Comparison of ENCODE assay signal across 25 cellular contexts in the genomic region with DNA sequence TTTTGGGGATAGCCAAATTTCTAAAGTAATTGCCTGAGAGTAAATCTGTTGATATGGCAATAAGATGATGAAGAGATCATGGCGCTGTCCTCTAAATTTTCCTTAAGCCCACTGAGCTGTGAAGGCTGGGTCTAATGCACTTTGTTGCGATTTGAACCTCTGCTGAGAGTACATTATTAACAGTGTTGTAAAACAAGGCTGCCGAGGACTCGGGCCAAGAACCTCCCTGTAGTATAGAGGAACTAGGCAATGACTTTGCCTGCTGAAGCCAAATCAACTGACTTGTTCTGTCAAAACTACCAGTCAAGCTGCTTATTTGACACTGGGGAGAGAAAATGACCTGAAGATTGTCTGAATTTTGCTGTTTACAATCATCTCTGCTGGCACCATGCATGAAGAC.
"Had no signal": no experiment of that assay in that cellular context is flagged by ENCODE, and none has a peak within 500 bp of the region (broad histone marks: within the 10 kb centered on the region; RNA-seq: fewer than 3 reads in every experiment).

No MANE protein-coding gene starts in this region.

- DNase-seq: activated CD4-positive, alpha-beta memory T cell treated with anti-CD3 and anti-CD28 coated beads for 36 hours; activated CD4-positive, alpha-beta T cell treated with anti-CD3 and anti-CD28 coated beads for 36 hours; activated CD4-positive, alpha-beta T cell treated with anti-CD3 and anti-CD28 coated beads, Interleukin-2, amount 10 ng/mL, durations not matched to agents 24 days and 14 days; activated CD4-positive, CD25-positive, alpha-beta regulatory T cell; activated CD4-positive, CD25-positive, alpha-beta regulatory T cell treated with anti-CD3 and anti-CD28 coated beads, Interleukin-2, amount 50 U/mL, for 72 hours; activated CD8-positive, alpha-beta memory T cell treated with anti-CD3 and anti-CD28 coated beads, Interleukin-2, amount 10 ng/mL, durations not matched to agents 7 days and 5 days; activated CD8-positive, alpha-beta memory T cell treated with anti-CD3 and anti-CD28 coated beads, Interleukin-2, amount 50 U/mL, for 4 hours; activated CD8-positive, alpha-beta T cell treated with anti-CD3 and anti-CD28 coated beads, Interleukin-2, amount 10 ng/mL, durations not matched to agents 7 days and 5 days; activated gamma-delta T cell; activated naive CD4-positive, alpha-beta T cell; activated naive CD4-positive, alpha-beta T cell treated with anti-CD3 and anti-CD28 coated beads, Interleukin-2, amount 50 U/mL, for 16 hours; activated T-cell treated with anti-CD3 and anti-CD28 coated beads, Interleukin-2, amount 50 U/mL, for 1 hour; activated T-cell treated with anti-CD3 and anti-CD28 coated beads, Interleukin-2, amount 50 U/mL, for 48 hours; amniotic stem cell; anterior cingulate cortex; brain microvascular endothelial cell; cerebellar nuclear complex; dorsolateral prefrontal cortex; effector memory CD4-positive, alpha-beta T cell; endodermal cell; foreskin fibroblast; head of caudate nucleus; T-helper 2 cell had no signal

- H3K4me3 ChIP-seq: coronary artery, dorsolateral prefrontal cortex had no signal

- H3K36me3 ChIP-seq: brain microvascular endothelial cell had no signal

- ATAC-seq: activated CD4-positive, alpha-beta T cell treated with anti-CD3 and anti-CD28 coated beads for 36 hours; activated CD8-positive, alpha-beta memory T cell treated with anti-CD3 and anti-CD28 coated beads, Interleukin-2, amount 10 ng/mL, durations not matched to agents 7 days and 5 days; activated CD8-positive, alpha-beta T cell treated with anti-CD3 and anti-CD28 coated beads, Interleukin-2, amount 10 ng/mL, durations not matched to agents 7 days and 5 days; esophagus mucosa had no signal

- H3K27me3 ChIP-seq: brain microvascular endothelial cell, dorsolateral prefrontal cortex had no signal

- H3K27ac ChIP-seq: brain microvascular endothelial cell, coronary artery, dorsolateral prefrontal cortex had no signal
